Comparison of ENCODE assay signal across 2 cellular contexts in the genomic region with DNA sequence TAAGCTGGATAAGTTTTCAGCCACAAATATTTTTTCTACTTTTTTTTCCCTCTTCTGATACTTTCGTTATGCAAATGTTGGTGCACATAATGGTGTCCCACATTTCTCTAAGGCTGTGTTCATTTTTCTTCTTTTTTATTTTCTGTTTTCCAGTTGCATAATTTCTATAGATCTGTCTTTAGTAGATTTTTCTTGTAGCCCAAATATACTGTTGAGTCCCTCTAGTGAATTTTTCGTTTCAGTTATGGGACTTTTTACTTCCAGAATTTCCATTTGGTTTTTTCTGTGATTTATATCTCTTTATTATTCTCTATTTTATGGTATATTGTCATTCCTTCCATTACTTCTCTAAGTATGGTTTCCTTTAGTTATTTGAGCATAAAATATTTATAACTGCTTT.
A peak's percentile ranks its signal among the peaks of the same experiment; 100 is the strongest.
TF ChIP-seq lines count a peak whose summit lies in the region.

No MANE protein-coding gene starts in this region.

TF ChIP-seq in HepG2, 621 proteins besides CTCF, POLR2A, EP300 and RAD21:
- peak; percentile 97 for TF ChIP-seq ZNF160 (CRISPR knock-in tag; IDR thresholded peaks at IDR 0.05)
- TF ChIP-seq BCL6 (CRISPR knock-in tag; IDR thresholded peaks at IDR 0.05): no peak

TF ChIP-seq in endothelial cell of umbilical vein, 7 proteins besides CTCF, POLR2A, EP300 and RAD21:
- TF ChIP-seq MYC (IDR thresholded peaks at IDR 0.05; ENCODE audit: low read depth, low read length) (no peak), JUN (IDR thresholded peaks at IDR 0.05; ENCODE audit: borderline replicate concordance, insufficient read depth, insufficient read length, low read depth) (no peak), POLR2AphosphoS5 (IDR thresholded peaks at IDR 0.05; ENCODE audit: insufficient read depth, low read depth, low read length) (no peak), GATA2 (IDR thresholded peaks at IDR 0.05; ENCODE audit: insufficient read depth, insufficient read length, low read depth, low read length) (no peak), EZH2 (IDR thresholded peaks at IDR 0.05; ENCODE audit: borderline replicate concordance, low read depth, low read length, severe bottlenecking) (no peak), FOS (IDR thresholded peaks at IDR 0.05; ENCODE audit: borderline replicate concordance, insufficient read depth, low read length) (no peak)
- TF ChIP-seq, protein P1, sequence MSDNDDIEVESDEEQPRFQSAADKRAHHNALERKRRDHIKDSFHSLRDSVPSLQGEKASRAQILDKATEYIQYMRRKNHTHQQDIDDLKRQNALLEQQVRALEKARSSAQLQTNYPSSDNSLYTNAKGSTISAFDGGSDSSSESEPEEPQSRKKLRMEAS (IDR thresholded peaks at IDR 0.05; ENCODE audit: insufficient read depth, insufficient read length): no peak
